In genomic region chr17:39151680-39152058, GRCh38 we compare ENCODE assay signal across 9 cellular contexts. TPM values are rescaled to one million over a fixed set of nuclear protein-coding genes. Genes with fewer than 3 reads are reported as not detected.
DNase-seq lines count a peak whose midpoint lies in the region; ATAC-seq and TF ChIP-seq lines count a peak whose summit lies in the region.
"Had no signal": no experiment of that assay in that cellular context is flagged by ENCODE, and none has a peak within 500 bp of the region (broad histone marks: within the 10 kb centered on the region; RNA-seq: fewer than 3 reads in every experiment).

No MANE protein-coding gene starts in this region.

- H3K36me3 ChIP-seq in SK-N-MC (ENCODE audit: insufficient read depth, low read length) (no peaks in the 10 kb centered on the region), esophagus squamous epithelium (no peaks in the 10 kb centered on the region)

- no peak for TF ChIP-seq CTCF in Calu3 (IDR thresholded peaks at IDR 0.05; ENCODE audit: unreplicated experiment)
- no peak for TF ChIP-seq CTCF in esophagus squamous epithelium (IDR thresholded peaks at IDR 0.05)
- TF ChIP-seq CTCF in progenitor cell of endocrine pancreas (IDR thresholded peaks at IDR 0.05; ENCODE audit: unreplicated experiment), result no peak

- H3K27me3 ChIP-seq in esophagus squamous epithelium, result peaks cover 0 to 20% (median 0%) of the 10 kb centered on the region in 4 donors

- DNase-seq in Calu3 (no peak), SK-N-MC (ENCODE audit: low read depth, low spot score) (no peak), esophagus squamous epithelium (lab: John Stamatoyannopoulos, UW) (no peak), progenitor cell of endocrine pancreas (ENCODE audit: low spot score, unreplicated experiment) (no peak), SKM-1 treated with dmso at 0.1 percent for 144 hours (lab: John Stamatoyannopoulos, UW; ENCODE audit: unreplicated experiment) (no peak)
- DNase-seq in effector CD4-positive, alpha-beta T cell, result no peak
- DNase-seq: SHP77 treated with DMSO at 0.1 percent for 48 hours had no signal

- no peak for ATAC-seq in GM18502 (IDR thresholded peaks at IDR 0.05; ENCODE audit: poor library complexity, unreplicated experiment)
- no peak for ATAC-seq in GM21360 (IDR thresholded peaks at IDR 0.05; ENCODE audit: unreplicated experiment)

- peaks cover 10 to 53% (median 18%) of the 10 kb centered on the region in 3 donors for H3K4me1 ChIP-seq in esophagus squamous epithelium

- H3K9me3 ChIP-seq in SK-N-MC (ENCODE audit: low read depth, low read length) (no peaks in the 10 kb centered on the region), esophagus squamous epithelium (peaks cover 0 to 3% (median 0%) of the 10 kb centered on the region in 3 donors)

- no peak for TF ChIP-seq POLR2A in esophagus squamous epithelium (IDR thresholded peaks at IDR 0.05)

- H3K4me3 ChIP-seq in SK-N-MC (peak overlapping the region; percentile 95), esophagus squamous epithelium (peak overlapping the region; percentile 36 to 91 (median 80))

- H3K9ac ChIP-seq in SK-N-MC (ENCODE audit: insufficient read length), result no peak overlapping the region

- H3K4me1 Mint-ChIP-seq in Calu3 (ENCODE audit: low read depth, unreplicated experiment) (peaks cover 29% of the 10 kb centered on the region), progenitor cell of endocrine pancreas (ENCODE audit: low read depth) (peaks cover 16% of the 10 kb centered on the region)

- H3K9me3 Mint-ChIP-seq in Calu3 (ENCODE audit: low read depth, unreplicated experiment) (no peaks in the 10 kb centered on the region), progenitor cell of endocrine pancreas (ENCODE audit: low read depth) (no peaks in the 10 kb centered on the region)

- H3K27ac Mint-ChIP-seq in Calu3 (ENCODE audit: unreplicated experiment) (no peak overlapping the region), progenitor cell of endocrine pancreas (no peak overlapping the region)

- intact Hi-C loops in Calu3 (cut with micrococcal nuclease; ENCODE audit: unreplicated experiment), result loop anchor here (2.0 to 5.0 kb wide), 4 partner anchors 93 to 399 kb away; partner anchors contain the start of genes CWC25 and PSMB3
- intact Hi-C loops in esophagus squamous epithelium (cut with DNase I), result loop anchor here (5.0 kb wide), 2 partner anchors 84 to 169 kb away; no protein-coding TSS in a partner anchor

- H3K36me3 Mint-ChIP-seq in Calu3 (ENCODE audit: insufficient read depth, unreplicated experiment) (peaks cover 46% of the 10 kb centered on the region), progenitor cell of endocrine pancreas (ENCODE audit: insufficient read depth) (peaks cover 7% of the 10 kb centered on the region)

- no peak overlapping the region for H3K27ac ChIP-seq in SK-N-MC
- H3K27ac ChIP-seq in esophagus squamous epithelium, result peak overlapping the region; percentile 83 to 93 (median 92)

- BruUV-seq in Calu3 (replicated peaks; lab: Mats Ljungman, UMichigan), result no TSS peak

- 0 to 3% methylated on average over 4 to 13 of the region's 26 CpGs for WGBS in esophagus squamous epithelium, 2 donors

- CTCF ChIA-PET in Calu3 (lab: Charles Lee), result interaction anchor here (0.6 to 6.1 kb wide), 12 partner anchors 15 to 757 kb away, joined by 3 to 502 read pairs (median 6); partner anchors contain the start of gene ARL5C

- H3K27me3 Mint-ChIP-seq in Calu3 (ENCODE audit: unreplicated experiment) (peaks cover 90% of the 10 kb centered on the region), progenitor cell of endocrine pancreas (peaks cover 32% of the 10 kb centered on the region)

- H3K4me3 Mint-ChIP-seq in Calu3 (ENCODE audit: low read depth, unreplicated experiment) (peak overlapping the region; percentile 95), progenitor cell of endocrine pancreas (ENCODE audit: low read depth) (peak overlapping the region; percentile 95)

RNA-seq across cellular contexts. Expression of gene PLXDC1, which starts 0.2 kb away (rescaled TPM):
- total RNA-seq in Calu3 (2022) (0.39 and 0.52 TPM in 2 replicates), esophagus squamous epithelium (1 to 10 TPM; 1.2 to 7.2 (median 4.6) TPM), progenitor cell of endocrine pancreas (2.3 and 3.7 TPM in 2 replicates)

RNA-seq across cellular contexts. Expression of gene ARL5C, which starts 14.3 kb away (rescaled TPM):
- total RNA-seq in Calu3 (2022) (not detected in 2 replicates), esophagus squamous epithelium (not detected), progenitor cell of endocrine pancreas (not detected in 2 replicates)

RNA-seq across cellular contexts. Expression of gene CACNB1, which starts 45.8 kb away (rescaled TPM):
- 44.1 and 52.1 TPM in 2 replicates for total RNA-seq in Calu3 (2022)
- total RNA-seq in esophagus squamous epithelium, result 1 to 10 TPM in 2 of 4 donors, under 1 TPM in 2; 0.53 to 3.6 (median 0.99) TPM
- 11.3 and 13.8 TPM in 2 replicates for total RNA-seq in progenitor cell of endocrine pancreas

RNA-seq across cellular contexts. Expression of gene RPL19, which starts 48.4 kb away (rescaled TPM):
- total RNA-seq in Calu3 (2022) (6,584 and 6,763 TPM in 2 replicates), esophagus squamous epithelium (1,000 to 10,000 TPM; 1,949 to 3,028 (median 2,392) TPM), progenitor cell of endocrine pancreas (1,229 and 1,297 TPM in 2 replicates)
